ENCODE assay signal across 14 cellular contexts in the genomic region with DNA sequence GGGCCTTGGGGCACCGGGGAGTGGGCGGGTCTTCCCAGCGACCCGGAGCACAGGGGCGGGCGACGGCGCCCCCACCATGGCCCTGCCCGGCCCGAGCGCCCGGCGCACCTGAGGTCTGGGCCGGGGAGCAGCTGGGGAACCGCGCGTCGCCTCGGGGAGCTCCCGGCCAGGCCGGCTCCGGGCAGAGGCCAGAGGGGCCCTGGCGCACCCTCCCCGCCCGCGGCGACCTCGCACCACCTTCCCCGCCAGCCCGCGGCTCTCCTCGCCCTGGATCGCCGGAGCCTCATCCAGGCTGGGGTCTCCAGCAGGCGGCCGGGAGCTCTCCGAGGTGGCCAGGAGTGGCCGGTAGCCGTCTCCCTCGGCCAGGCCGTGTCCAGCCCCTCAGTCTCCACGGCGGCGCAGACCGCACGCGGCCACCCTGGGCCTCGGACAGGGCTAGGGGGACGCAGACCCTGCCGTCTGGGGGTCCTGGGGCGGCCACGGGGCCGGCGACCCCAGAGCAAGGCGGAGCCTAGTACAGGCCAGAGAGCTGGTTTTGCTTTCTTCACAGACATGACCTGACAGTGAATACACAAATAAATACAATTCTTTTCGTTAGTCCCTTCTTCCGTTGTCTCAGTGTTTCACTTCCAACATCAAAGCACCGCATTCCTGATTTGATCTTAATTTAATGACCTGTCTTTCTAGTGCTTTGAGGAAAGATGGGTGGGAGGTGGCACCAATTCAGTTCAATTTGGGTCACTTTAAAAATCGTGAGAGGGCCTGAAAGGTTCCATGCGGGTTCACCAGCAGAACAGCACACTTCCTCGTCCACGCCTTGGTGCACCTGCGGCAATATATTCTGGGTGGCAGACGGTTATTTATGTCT.
DNase-seq lines count a peak whose midpoint lies in the region; ATAC-seq, FAIRE-seq and TF ChIP-seq lines count a peak whose summit lies in the region.
"Had no signal": no experiment of that assay in that cellular context is flagged by ENCODE, and none has a peak within 500 bp of the region (broad histone marks: within the 10 kb centered on the region; RNA-seq: fewer than 3 reads in every experiment).

No MANE protein-coding gene starts in this region.

- no peak overlapping the region for H2AFZ ChIP-seq in astrocyte (ENCODE audit: low read depth, low read length)

- no peak for TF ChIP-seq POLR2A in breast epithelium (IDR thresholded peaks at IDR 0.05)

- H3K4me3 ChIP-seq in BLaER1 = peak overlapping the region; percentile 25; the same call in 1 of the 2 replicates
- no peak overlapping the region for H3K4me3 ChIP-seq in astrocyte (ENCODE audit: insufficient read depth, low read depth, low read length)
- H3K4me3 ChIP-seq in breast epithelium = peak overlapping the region in 1 of 3 donors; percentile 22

- FAIRE-seq in astrocyte (lab: Jason Lieb, UNC) = no peak
- FAIRE-seq: small intestine had no signal

- H3K9me3 ChIP-seq in BLaER1 (peaks cover 11% of the 10 kb centered on the region), astrocyte (ENCODE audit: insufficient read depth, low read depth, low read length) (no peaks in the 10 kb centered on the region), breast epithelium (no peaks in the 10 kb centered on the region)
- H3K9me3 ChIP-seq in CD4-positive, alpha-beta T cell (ENCODE audit: control insufficient read depth, low read length) = no peaks in the 10 kb centered on the region

- H3K27ac ChIP-seq in BLaER1 (no peak overlapping the region), astrocyte (ENCODE audit: low read depth, low read length) (no peak overlapping the region), breast epithelium (no peak overlapping the region)
- H3K27ac ChIP-seq in CD4-positive, alpha-beta T cell (ENCODE audit: low read depth, low read length) = no peak overlapping the region

- no peak for TF ChIP-seq CTCF in CD4-positive, alpha-beta T cell (IDR thresholded peaks at IDR 0.05)
- no peak for TF ChIP-seq CTCF in astrocyte (IDR thresholded peaks at IDR 0.05; ENCODE audit: insufficient read depth, low read depth, low read length)
- TF ChIP-seq CTCF in breast epithelium (IDR thresholded peaks at IDR 0.05) = no peak

- intact Hi-C loops in CD4-positive, alpha-beta T cell (cut with DNase I, micrococcal nuclease) = no loop called here
- intact Hi-C loops in breast epithelium (cut with DNase I; ENCODE audit: low total_unique reads) = loop anchor here (2.0 kb wide), 1 partner anchor 71 kb away; no protein-coding TSS in a partner anchor

- peak overlapping the region; percentile 52 for H3K4me3 Mint-ChIP-seq in CD4-positive, alpha-beta T cell
- no peak overlapping the region for H3K4me3 Mint-ChIP-seq in astrocyte (ENCODE audit: unreplicated experiment)
- peak overlapping the region; percentile 11 to 72 (median 59) for H3K4me3 Mint-ChIP-seq in naive thymus-derived CD8-positive, alpha-beta T cell

- H3K4me1 ChIP-seq in BLaER1 (peaks cover 48% of the 10 kb centered on the region), astrocyte (ENCODE audit: insufficient read depth, low read length) (peaks cover 11% of the 10 kb centered on the region), breast epithelium (peaks cover 0 to 4% of the 10 kb centered on the region in 2 donors)

- H4K20me1 ChIP-seq in BLaER1 = peaks cover 55% of the 10 kb centered on the region
- no peaks in the 10 kb centered on the region for H4K20me1 ChIP-seq in astrocyte (ENCODE audit: insufficient read depth, low read length)

- no peak for DNase-seq in CD4-positive, alpha-beta T cell
- DNase-seq in astrocyte (ENCODE audit: low read depth) (no peak), breast epithelium (ENCODE audit: low spot score in 2 of 2) (no peak)
- DNase-seq in naive thymus-derived CD8-positive, alpha-beta T cell = no peak
- DNase-seq: activated T-cell treated with anti-CD3 and anti-CD28 coated beads for 4 hours; effector memory CD4-positive, alpha-beta T cell; foreskin melanocyte; NCI-H1436; NCI-H526 treated with DMSO at 0.1 percent for 48 hours; small intestine; substantia nigra had no signal

- peaks cover 42% of the 10 kb centered on the region for H3K27me3 Mint-ChIP-seq in CD4-positive, alpha-beta T cell
- no peaks in the 10 kb centered on the region for H3K27me3 Mint-ChIP-seq in astrocyte (ENCODE audit: low read depth, unreplicated experiment)
- H3K27me3 Mint-ChIP-seq in naive thymus-derived CD8-positive, alpha-beta T cell = peaks cover 15 to 33% (median 18%) of the 10 kb centered on the region in 5 donors

- H3K36me3 Mint-ChIP-seq in CD4-positive, alpha-beta T cell (ENCODE audit: low read depth) = no peaks in the 10 kb centered on the region
- H3K36me3 Mint-ChIP-seq in astrocyte (ENCODE audit: low read depth, unreplicated experiment) = no peaks in the 10 kb centered on the region
- peaks cover 0 to 4% (median 0%) of the 10 kb centered on the region in 3 donors for H3K36me3 Mint-ChIP-seq in naive thymus-derived CD8-positive, alpha-beta T cell

- peaks cover 17% of the 10 kb centered on the region for H3K4me1 Mint-ChIP-seq in CD4-positive, alpha-beta T cell (ENCODE audit: low read depth)
- H3K4me1 Mint-ChIP-seq in astrocyte (ENCODE audit: low read depth, unreplicated experiment) = no peaks in the 10 kb centered on the region
- peaks cover 7 to 21% (median 17%) of the 10 kb centered on the region in 4 donors for H3K4me1 Mint-ChIP-seq in naive thymus-derived CD8-positive, alpha-beta T cell

- H3K36me3 ChIP-seq in BLaER1 = no peaks in the 10 kb centered on the region
- H3K36me3 ChIP-seq in astrocyte (ENCODE audit: insufficient read depth, low read length) = no peaks in the 10 kb centered on the region
- H3K36me3 ChIP-seq in breast epithelium = no peaks in the 10 kb centered on the region

- peaks cover 2% of the 10 kb centered on the region for H3K9me3 Mint-ChIP-seq in CD4-positive, alpha-beta T cell
- H3K9me3 Mint-ChIP-seq in astrocyte (ENCODE audit: unreplicated experiment) = peaks cover 6% of the 10 kb centered on the region
- H3K9me3 Mint-ChIP-seq in naive thymus-derived CD8-positive, alpha-beta T cell = peaks cover 0 to 5% (median 3%) of the 10 kb centered on the region in 9 donors

- CTCF ChIA-PET in CD4-positive, alpha-beta T cell (lab: Charles Lee) = no interaction called here

- H3K27me3 ChIP-seq in BLaER1 = peaks cover 74% of the 10 kb centered on the region
- H3K27me3 ChIP-seq in CD4-positive, alpha-beta T cell (ENCODE audit: control insufficient read depth, insufficient read depth, low read length) = peaks cover 54% of the 10 kb centered on the region
- peaks cover 19% of the 10 kb centered on the region for H3K27me3 ChIP-seq in astrocyte (ENCODE audit: insufficient read depth, low read length)
- H3K27me3 ChIP-seq in breast epithelium = peaks cover 0 to 52% of the 10 kb centered on the region in 2 donors

- H3K4me2 ChIP-seq in BLaER1 (peak overlapping the region; percentile 51), astrocyte (ENCODE audit: low read length) (peak overlapping the region; percentile 44)

- no peak overlapping the region for H3K27ac Mint-ChIP-seq in CD4-positive, alpha-beta T cell
- H3K27ac Mint-ChIP-seq in astrocyte (ENCODE audit: unreplicated experiment) = no peak overlapping the region
- peak overlapping the region in 1 of 10 donors; percentile 43 for H3K27ac Mint-ChIP-seq in naive thymus-derived CD8-positive, alpha-beta T cell

- POLR2A ChIA-PET in CD4-positive, alpha-beta T cell (lab: Charles Lee) = interaction anchor here (0.8 kb wide), 1 partner anchor 67 kb away, joined by 3 read pairs; no protein-coding TSS in a partner anchor
- POLR2A ChIA-PET in naive thymus-derived CD8-positive, alpha-beta T cell (lab: Charles Lee) = no interaction called here

- ATAC-seq in CD4-positive, alpha-beta T cell (ENCODE audit: poor library complexity) = no peak
- ATAC-seq in naive thymus-derived CD8-positive, alpha-beta T cell = no peak
- no peak for ATAC-seq in HG03280 (IDR thresholded peaks at IDR 0.05; ENCODE audit: unreplicated experiment)
- no peak for ATAC-seq in HG02840 (IDR thresholded peaks at IDR 0.05; ENCODE audit: low FRiP score, unreplicated experiment)

- H3K79me2 ChIP-seq in astrocyte (ENCODE audit: insufficient read depth, low read length) = peaks cover 6% of the 10 kb centered on the region

- H3K9ac ChIP-seq in BLaER1 (no peak overlapping the region), astrocyte (ENCODE audit: low read length) (no peak overlapping the region)
